34 cellular contexts compared by ENCODE assay signal in genomic region chr4:36844448-36844847, GRCh38.
"Had no signal": no experiment of that assay in that cellular context is flagged by ENCODE, and none has a peak within 500 bp of the region (broad histone marks: within the 10 kb centered on the region; RNA-seq: fewer than 3 reads in every experiment).

No MANE protein-coding gene starts in this region.

- H3K27me3 ChIP-seq: adrenal gland, ascending aorta, body of pancreas, brain microvascular endothelial cell, breast epithelium, cardiac muscle cell had no signal

- H3K4me3 ChIP-seq: adrenal gland, ascending aorta, body of pancreas, breast epithelium, cardiac muscle cell had no signal

- H3K27ac ChIP-seq: ascending aorta, body of pancreas, brain microvascular endothelial cell, breast epithelium, cardiac muscle cell had no signal

- FAIRE-seq: astrocyte, bronchial epithelial cell, colon had no signal

- DNase-seq: activated effector memory CD4-positive, alpha-beta T cell treated with anti-CD3 and anti-CD28 coated beads, Interleukin-2, amount 50 U/mL, for 16 hours; activated effector memory CD4-positive, alpha-beta T cell treated with Interleukin-2 at 50 U/mL for 16 hours; activated gamma-delta T cell; activated gamma-delta T cell treated with Interleukin-2 at 50 U/mL for 16 hours; activated naive CD4-positive, alpha-beta T cell; activated naive CD4-positive, alpha-beta T cell treated with anti-CD3 and anti-CD28 coated beads for 36 hours; activated naive CD4-positive, alpha-beta T cell treated with anti-CD3 and anti-CD28 coated beads, Interleukin-2, amount 10 ng/mL, durations not matched to agents 7 days and 5 days; activated naive CD4-positive, alpha-beta T cell treated with anti-CD3 and anti-CD28 coated beads, Interleukin-2, amount 50 U/mL, for 16 hours; activated naive CD4-positive, alpha-beta T cell treated with Interleukin-2 at 50 U/mL for 16 hours; activated naive CD8-positive, alpha-beta T cell treated with anti-CD3 and anti-CD28 coated beads for 36 hours; activated naive CD8-positive, alpha-beta T cell treated with anti-CD3 and anti-CD28 coated beads, Interleukin-2, amount 10 ng/mL, durations not matched to agents 7 days and 5 days; activated naive CD8-positive, alpha-beta T cell treated with anti-CD3 and anti-CD28 coated beads, Interleukin-2, amount 50 U/mL, for 24 hours; activated T-cell treated with anti-CD3 and anti-CD28 coated beads, Interleukin-2, amount 50 U/mL, for 24 hours; activated T-cell treated with anti-CD3 and anti-CD28 coated beads, Interleukin-2, amount 50 U/mL, for 4 hours; activated T-cell treated with anti-CD3 and anti-CD28 coated beads, Interleukin-2, amount 50 U/mL, for 48 hours; activated T-cell treated with anti-CD3 and anti-CD28 coated beads, Interleukin-2, amount 50 U/mL, for 72 hours; adrenal gland; amniotic stem cell; amygdala; anterior cingulate cortex; aorta; body of pancreas; brain microvascular endothelial cell; caudate nucleus; central memory CD4-positive, alpha-beta T cell; cerebellar nuclear complex had no signal

- H3K36me3 ChIP-seq: adrenal gland, ascending aorta, brain microvascular endothelial cell, breast epithelium, cardiac muscle cell had no signal

- H3K4me1 ChIP-seq: ascending aorta, body of pancreas, breast epithelium had no signal

- ATAC-seq: activated naive CD4-positive, alpha-beta T cell treated with anti-CD3 and anti-CD28 coated beads, Interleukin-2, amount 50 U/mL, for 72 hours; activated naive CD8-positive, alpha-beta T cell treated with anti-CD3 and anti-CD28 coated beads, Interleukin-2, amount 50 U/mL, for 24 hours; activated T-cell treated with anti-CD3 and anti-CD28 coated beads, Interleukin-2, amount 50 U/mL, for 4 hours; activated T-cell treated with anti-CD3 and anti-CD28 coated beads, Interleukin-2, amount 50 U/mL, for 72 hours; activated T-helper 17 cell treated with anti-CD3 and anti-CD28 coated beads, Interleukin-2, amount 50 U/mL, for 72 hours; body of pancreas had no signal

- H3K9me3 ChIP-seq: adrenal gland, ascending aorta, body of pancreas, breast epithelium had no signal
